ENCODE assay signal across 11 cellular contexts in the genomic region with DNA sequence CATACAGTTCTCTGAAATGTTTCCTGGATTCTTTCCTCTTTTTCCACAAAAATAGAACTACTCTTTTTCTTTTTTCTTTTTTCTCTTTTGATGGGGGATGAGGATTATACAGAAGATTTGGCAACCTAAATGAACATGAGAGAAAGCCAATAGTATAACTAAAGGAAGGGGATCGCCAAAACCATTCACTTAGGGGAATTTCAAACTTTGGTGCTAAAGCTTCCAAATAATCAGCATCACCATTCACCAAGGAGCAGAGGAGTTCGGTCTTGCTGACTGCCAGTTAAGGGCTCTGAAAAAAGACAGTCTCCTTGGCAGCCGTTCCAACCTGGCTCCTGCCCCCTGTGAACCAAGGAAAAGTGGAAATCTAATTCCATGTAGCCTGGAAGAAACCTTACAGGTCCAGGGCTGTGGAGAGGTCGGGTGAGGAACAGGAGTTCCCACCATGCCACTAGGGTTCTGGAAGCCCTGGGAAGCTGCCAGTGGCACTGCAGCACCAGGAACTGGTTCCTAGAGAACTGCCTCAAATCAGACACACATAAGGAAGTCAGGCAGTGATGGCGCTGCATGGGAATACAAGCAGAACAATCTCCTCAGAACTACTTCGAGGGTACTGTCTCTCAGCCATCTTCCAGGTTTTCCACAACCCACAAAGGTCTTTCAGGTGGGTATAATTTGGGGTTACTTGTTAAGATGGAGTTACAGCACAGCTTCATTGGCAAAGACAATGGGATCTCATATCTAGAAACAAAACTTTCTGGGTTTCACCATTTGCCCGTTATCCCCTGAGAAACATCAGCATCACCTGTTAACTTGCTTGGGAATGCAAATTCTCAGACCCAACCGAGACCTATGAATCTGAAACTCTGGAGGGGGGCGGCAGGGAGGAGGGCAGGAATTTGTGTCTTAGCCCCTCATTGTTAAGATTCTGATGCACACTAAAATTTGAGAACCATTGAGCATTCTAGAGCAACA.
DNase-seq lines count a peak whose midpoint lies in the region; ATAC-seq and TF ChIP-seq lines count a peak whose summit lies in the region.
"Had no signal": no experiment of that assay in that cellular context is flagged by ENCODE, and none has a peak within 500 bp of the region (broad histone marks: within the 10 kb centered on the region; RNA-seq: fewer than 3 reads in every experiment).

No MANE protein-coding gene starts in this region.

- H3K79me1 ChIP-seq in mesenchymal stem cell (replicated peaks; ENCODE audit: low read length, poor library complexity, severe bottlenecking) = peaks cover 16% of the 10 kb centered on the region

- TF ChIP-seq CTCF in mammary epithelial cell (conservative IDR thresholded peaks at IDR 0.05 in 1 of 2, IDR thresholded peaks at IDR 0.05 in 1 of 2; ENCODE audit: extremely low read depth in 1 of 2, insufficient read depth in 1 of 2, low read depth in 1 of 2, low read length in 2 of 2) (no peak), tibial nerve (IDR thresholded peaks at IDR 0.05) (no peak)
- TF ChIP-seq CTCF in CD8-positive, alpha-beta T cell (IDR thresholded peaks at IDR 0.05) = no peak

- CTCF ChIA-PET in mammary epithelial cell (lab: Charles Lee; ENCODE audit: low non-redundant PET) = no interaction called here
- CTCF ChIA-PET in CD8-positive, alpha-beta T cell (lab: Charles Lee) = no interaction called here

- H3K36me3 Mint-ChIP-seq in CD8-positive, alpha-beta T cell = peaks cover 3% of the 10 kb centered on the region

- no peak overlapping the region for H3K4me3 Mint-ChIP-seq in CD8-positive, alpha-beta T cell
- H3K4me3 Mint-ChIP-seq: activated CD8-positive, alpha-beta memory T cell treated with anti-CD3 and anti-CD28 coated beads, Interleukin-2, amount 10 ng/mL, durations not matched to agents 7 days and 5 days had no signal

- H3K4ac ChIP-seq in mesenchymal stem cell (ENCODE audit: low read depth in 1 of 2, low read length in 2 of 2) = peak overlapping the region in 1 of 2 experiments; percentile 97

- dilution Hi-C loops in mammary epithelial cell (cut with HindIII; ENCODE audit: low sequenced_read_pairs) = no loop called here

- DNase-seq in M059J (ENCODE audit: low read depth) (peak; percentile 48), mammary epithelial cell (no peak), mesenchymal stem cell (no peak), tibial nerve (ENCODE audit: low spot score in 2 of 2) (no peak), NCI-H2081 treated with DMSO at 0.1 percent for 48 hours (lab: John Stamatoyannopoulos, UW) (no peak)
- no peak for DNase-seq in CD8-positive, alpha-beta T cell
- DNase-seq: activated CD8-positive, alpha-beta memory T cell treated with anti-CD3 and anti-CD28 coated beads, Interleukin-2, amount 10 ng/mL, durations not matched to agents 7 days and 5 days; NCI-H748 treated with DMSO at 0.1 percent for 48 hours; small intestine; SW 1271 had no signal

- no peak overlapping the region for H2BK15ac ChIP-seq in mesenchymal stem cell (ENCODE audit: low read depth, poor library complexity, severe bottlenecking)

- no peaks in the 10 kb centered on the region for H3K27me3 Mint-ChIP-seq in CD8-positive, alpha-beta T cell (ENCODE audit: low read depth)
- H3K27me3 Mint-ChIP-seq: activated CD8-positive, alpha-beta memory T cell treated with anti-CD3 and anti-CD28 coated beads, Interleukin-2, amount 10 ng/mL, durations not matched to agents 7 days and 5 days had no signal

- no peak for TF ChIP-seq EP300 in tibial nerve (IDR thresholded peaks at IDR 0.05)

- H3K9ac ChIP-seq in mammary epithelial cell (ENCODE audit: insufficient read depth, low read length) = no peak overlapping the region
- H3K9ac ChIP-seq in mesenchymal stem cell (ENCODE audit: low read length) = peak overlapping the region; percentile 88

- peak overlapping the region; percentile 84 for H2BK5ac ChIP-seq in mesenchymal stem cell (ENCODE audit: low read depth, low read length, poor library complexity, severe bottlenecking)

- ATAC-seq in HG03135 (IDR thresholded peaks at IDR 0.05; ENCODE audit: unreplicated experiment) = no peak
- ATAC-seq in CD8-positive, alpha-beta T cell = no peak

- peak overlapping the region; percentile 5 for H4K91ac ChIP-seq in mesenchymal stem cell (ENCODE audit: low read length)

- H2BK120ac ChIP-seq in mesenchymal stem cell (ENCODE audit: low read depth, low read length) = peak overlapping the region; percentile 3

- peaks cover 2% of the 10 kb centered on the region for H3K9me3 Mint-ChIP-seq in CD8-positive, alpha-beta T cell

- H4K20me1 ChIP-seq in mammary epithelial cell (ENCODE audit: insufficient read depth, low read length) = no peaks in the 10 kb centered on the region

- H3K27me3 ChIP-seq in mammary epithelial cell (ENCODE audit: insufficient read depth, low read length) = no peaks in the 10 kb centered on the region
- H3K27me3 ChIP-seq in mesenchymal stem cell (ENCODE audit: control insufficient read depth in 1 of 2, insufficient read depth in 1 of 2, low read length in 2 of 2) = no peaks in the 10 kb centered on the region
- no peaks in the 10 kb centered on the region for H3K27me3 ChIP-seq in tibial nerve
- H3K27me3 ChIP-seq in CD8-positive, alpha-beta T cell (ENCODE audit: insufficient read depth, low read length) = no peaks in the 10 kb centered on the region

- H3K4me1 Mint-ChIP-seq in CD8-positive, alpha-beta T cell (ENCODE audit: low read depth) = peaks cover 62% of the 10 kb centered on the region

- intact Hi-C loops in mammary epithelial cell (cut with micrococcal nuclease) = loop anchor here (2.0 kb wide), 1 partner anchor 175 kb away; no protein-coding TSS in a partner anchor
- intact Hi-C loops in CD8-positive, alpha-beta T cell (cut with DNase I, micrococcal nuclease) = no loop called here

- in situ Hi-C loops in mammary epithelial cell (cut with MboI; ENCODE audit: low sequenced_read_pairs in 2 of 2) = no loop called here

- POLR2A ChIA-PET in CD8-positive, alpha-beta T cell (lab: Charles Lee) = no interaction called here

- no peak for TF ChIP-seq POLR2A in tibial nerve (IDR thresholded peaks at IDR 0.05)

- H3K27ac ChIP-seq in mammary epithelial cell (ENCODE audit: insufficient read depth, low read depth, low read length) (peak overlapping the region; percentile 11), mesenchymal stem cell (ENCODE audit: low read length, poor library complexity, severe bottlenecking) (peak overlapping the region; percentile 93), tibial nerve (peak overlapping the region in 3 of 4 donors; percentile 32 to 80 (median 77))
- H3K27ac ChIP-seq in CD8-positive, alpha-beta T cell (ENCODE audit: low read depth, low read length) = no peak overlapping the region

- H4K8ac ChIP-seq in mesenchymal stem cell (ENCODE audit: low read length) = no peak overlapping the region

- H2AFZ ChIP-seq in mammary epithelial cell (ENCODE audit: low read depth, low read length) (no peak overlapping the region), mesenchymal stem cell (ENCODE audit: low read depth, low read length) (no peak overlapping the region)

- H3K4me3 ChIP-seq in mammary epithelial cell (replicated peaks in 1 of 3; ENCODE audit: insufficient read depth in 1 of 3, low read depth in 2 of 3, low read length in 3 of 3) = no peak overlapping the region
- no peak overlapping the region for H3K4me3 ChIP-seq in mesenchymal stem cell (ENCODE audit: insufficient read depth in 1 of 2, low read depth in 1 of 2, low read length in 2 of 2)
- H3K4me3 ChIP-seq in tibial nerve = no peak overlapping the region
- no peak overlapping the region for H3K4me3 ChIP-seq in CD8-positive, alpha-beta T cell (ENCODE audit: low read depth, low read length)

- no peaks in the 10 kb centered on the region for H3K79me2 ChIP-seq in mammary epithelial cell (ENCODE audit: insufficient read depth, low read length)

- H3K18ac ChIP-seq in mesenchymal stem cell (ENCODE audit: low read depth in 1 of 2, low read length in 2 of 2) = peak overlapping the region; percentile 28 to 73

- no peaks in the 10 kb centered on the region for H3K36me3 ChIP-seq in mammary epithelial cell (ENCODE audit: insufficient read depth, low read length)
- peaks cover 0 to 3% of the 10 kb centered on the region in 2 experiments for H3K36me3 ChIP-seq in mesenchymal stem cell (ENCODE audit: control insufficient read depth in 1 of 2, insufficient read depth in 2 of 2, low read depth in 1 of 2, low read length in 2 of 2)
- H3K36me3 ChIP-seq in tibial nerve = no peaks in the 10 kb centered on the region
- no peaks in the 10 kb centered on the region for H3K36me3 ChIP-seq in CD8-positive, alpha-beta T cell (ENCODE audit: insufficient read depth, low read length)

- BruUV-seq in mammary epithelial cell (replicated peaks; lab: Mats Ljungman, UMichigan) = no TSS peak

- H3K14ac ChIP-seq in mesenchymal stem cell (ENCODE audit: low read length in 2 of 2) = peak overlapping the region in 1 of 2 experiments; percentile 18

- no peak overlapping the region for H3K23ac ChIP-seq in mesenchymal stem cell (ENCODE audit: low read length in 2 of 2)

- peak overlapping the region; percentile 100 for H2AK5ac ChIP-seq in mesenchymal stem cell (ENCODE audit: low read length, severe bottlenecking)

- peaks cover 37% of the 10 kb centered on the region for H3K4me1 ChIP-seq in mammary epithelial cell (ENCODE audit: insufficient read depth, low read length)
- H3K4me1 ChIP-seq in mesenchymal stem cell (ENCODE audit: control insufficient read depth, insufficient read depth, low read depth, low read length) = peaks cover 17% of the 10 kb centered on the region
- H3K4me1 ChIP-seq in tibial nerve = peaks cover 0 to 35% (median 6%) of the 10 kb centered on the region in 4 donors
- peaks cover 18% of the 10 kb centered on the region for H3K4me1 ChIP-seq in CD8-positive, alpha-beta T cell (ENCODE audit: insufficient read depth, low read length)

- H3K27ac Mint-ChIP-seq in CD8-positive, alpha-beta T cell = no peak overlapping the region

- H3K9me3 ChIP-seq in mammary epithelial cell (replicated peaks; ENCODE audit: insufficient read depth, low read length) (no peaks in the 10 kb centered on the region), mesenchymal stem cell (ENCODE audit: control insufficient read depth, low read length) (no peaks in the 10 kb centered on the region), tibial nerve (no peaks in the 10 kb centered on the region)
- H3K9me3 ChIP-seq in CD8-positive, alpha-beta T cell (ENCODE audit: low read length) = no peaks in the 10 kb centered on the region

- H3K4me2 ChIP-seq in mammary epithelial cell (ENCODE audit: insufficient read depth, low read depth, low read length) (peak overlapping the region; percentile 18), mesenchymal stem cell (ENCODE audit: low read length, poor library complexity, severe bottlenecking) (no peak overlapping the region)

- H2BK12ac ChIP-seq in mesenchymal stem cell (ENCODE audit: low read length in 2 of 2) = peak overlapping the region; percentile 92 to 98

- 82% methylated on average over 9 of the region's 9 CpGs for whole genome bisulfite sequencing in mammary epithelial cell (ENCODE audit: low coverage, missing lambda C conversion rate)
- WGBS in mesenchymal stem cell = 96% methylated on average over 6 of the region's 9 CpGs
- 79 to 80% methylated on average over 9 of the region's 9 CpGs for WGBS in tibial nerve, 2 donors
